14 cellular contexts compared by ENCODE assay signal in the genomic region with DNA sequence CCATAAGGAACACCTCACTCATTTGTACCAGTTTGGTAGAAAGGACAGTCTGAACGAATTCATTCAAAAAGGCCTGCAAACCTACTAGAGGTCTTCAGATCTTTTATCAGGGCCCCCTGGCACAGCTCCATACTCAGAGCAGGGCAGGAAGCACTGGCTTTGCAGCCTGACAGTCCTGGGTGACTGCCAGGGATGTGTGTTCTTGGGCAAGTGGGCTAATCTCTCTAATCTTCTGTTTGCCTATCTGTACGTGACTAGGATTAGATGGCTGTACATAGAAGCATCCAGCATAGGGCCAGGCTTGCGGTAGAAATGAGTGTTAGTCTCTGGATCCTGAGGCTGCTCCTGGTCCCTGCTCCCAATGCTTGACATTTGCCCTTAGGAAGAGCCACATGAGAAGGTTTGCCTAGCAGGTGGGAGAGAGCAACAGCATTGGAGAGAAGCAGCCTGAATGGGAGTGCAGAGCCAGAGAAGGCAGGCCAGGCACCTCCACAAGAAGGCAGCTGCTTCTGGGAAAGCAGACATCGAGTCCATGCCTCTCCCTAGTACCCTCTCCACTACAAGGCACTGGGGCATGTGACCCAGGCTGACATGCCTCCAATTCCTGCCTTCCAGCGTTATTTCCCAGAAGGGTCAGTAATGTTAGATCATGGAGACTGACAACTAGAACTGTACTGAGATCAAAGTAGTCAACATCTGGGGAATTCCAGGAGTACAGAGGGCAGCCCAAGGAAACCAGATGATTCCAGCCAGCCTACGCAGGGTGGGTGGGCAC. TPM values are rescaled to one million over a fixed set of nuclear protein-coding genes. Genes with fewer than 3 reads are reported as not detected.
DNase-seq lines count a peak whose midpoint lies in the region; ATAC-seq and TF ChIP-seq lines count a peak whose summit lies in the region.
"Had no signal": no experiment of that assay in that cellular context is flagged by ENCODE, and none has a peak within 500 bp of the region (broad histone marks: within the 10 kb centered on the region; RNA-seq: fewer than 3 reads in every experiment).

No MANE protein-coding gene starts in this region.

- peak; percentile 42 for DNase-seq in activated T-cell treated with anti-CD3 and anti-CD28 coated beads, Interleukin-2, amount 50 U/mL, for 24 hours
- DNase-seq in activated T-cell treated with anti-CD3 and anti-CD28 coated beads, Interleukin-2, amount 50 U/mL, for 1 hour: no peak
- DNase-seq in LNCaP clone FGC (ENCODE audit: low read depth): peak; percentile 77
- no peak for DNase-seq in activated T-helper 2 cell treated with anti-CD3 and anti-CD28 coated beads, Interferon-gamma antibody, Interleukin-2, Interleukin-4, amounts not matched to agents 10 μg/mL and 5 μg/mL and 100 μg/mL, durations not matched to agents 14 hours and 24 hours and 36 hours (ENCODE audit: low spot score)
- peak; percentile 59 for DNase-seq in sigmoid colon
- DNase-seq: mammary epithelial cell, NCI-H2171, ovary had no signal

- peaks cover 66% of the 10 kb centered on the region for H3K4me1 Mint-ChIP-seq in activated T-cell treated with anti-CD3 and anti-CD28 coated beads, Interleukin-2, amount 50 U/mL, for 24 hours (ENCODE audit: low read depth)
- peaks cover 68% of the 10 kb centered on the region for H3K4me1 Mint-ChIP-seq in activated T-helper 2 cell treated with anti-CD3 and anti-CD28 coated beads, Interferon-gamma antibody, Interleukin-2, Interleukin-4, amounts not matched to agents 10 μg/mL and 5 μg/mL and 100 μg/mL, durations not matched to agents 14 hours and 24 hours and 36 hours (ENCODE audit: low read depth)

- ATAC-seq in GM19328 (IDR thresholded peaks at IDR 0.05; ENCODE audit: unreplicated experiment) (no peak), HG03039 (IDR thresholded peaks at IDR 0.05; ENCODE audit: unreplicated experiment) (no peak), HG02852 (IDR thresholded peaks at IDR 0.05; ENCODE audit: unreplicated experiment) (no peak)
- ATAC-seq: GM23338 had no signal

- intact Hi-C loops in activated T-helper 2 cell treated with anti-CD3 and anti-CD28 coated beads, Interferon-gamma antibody, Interleukin-2, Interleukin-4, amounts not matched to agents 10 μg/mL and 5 μg/mL and 100 μg/mL, durations not matched to agents 14 hours and 24 hours and 36 hours (cut with micrococcal nuclease): loop anchor here (2.0 to 10.0 kb wide), 3 partner anchors 77 to 430 kb away; partner anchors contain the start of gene CCR5
- intact Hi-C loops in sigmoid colon (cut with DNase I): no loop called here

- TF ChIP-seq POLR2A in sigmoid colon (IDR thresholded peaks at IDR 0.05): no peak

- H3K9me3 ChIP-seq in sigmoid colon: no peaks in the 10 kb centered on the region
- H3K9me3 ChIP-seq: ovary had no signal

- peaks cover 0 to 40% (median 14%) of the 10 kb centered on the region in 4 donors for H3K4me1 ChIP-seq in sigmoid colon

- peaks cover 16% of the 10 kb centered on the region for H3K27me3 Mint-ChIP-seq in activated T-cell treated with anti-CD3 and anti-CD28 coated beads, Interleukin-2, amount 50 U/mL, for 24 hours
- no peaks in the 10 kb centered on the region for H3K27me3 Mint-ChIP-seq in activated T-helper 2 cell treated with anti-CD3 and anti-CD28 coated beads, Interferon-gamma antibody, Interleukin-2, Interleukin-4, amounts not matched to agents 10 μg/mL and 5 μg/mL and 100 μg/mL, durations not matched to agents 14 hours and 24 hours and 36 hours (ENCODE audit: low read depth)

- no peak overlapping the region for H3K4me3 ChIP-seq in LNCaP clone FGC (ENCODE audit: low read depth, low read length)
- H3K4me3 ChIP-seq in sigmoid colon: no peak overlapping the region
- H3K4me3 ChIP-seq: GM23338, ovary had no signal

- TF ChIP-seq EP300 in sigmoid colon (IDR thresholded peaks at IDR 0.05): no peak

- WGBS in sigmoid colon, 2 donors: 65 to 74% methylated on average over 6 of the region's 6 CpGs

- TF ChIP-seq CTCF in LNCaP clone FGC (IDR thresholded peaks at IDR 0.05; ENCODE audit: control insufficient read depth, extremely low read depth, insufficient read depth) (no peak), sigmoid colon (IDR thresholded peaks at IDR 0.05) (no peak)

- H3K4me3 Mint-ChIP-seq in activated T-cell treated with anti-CD3 and anti-CD28 coated beads, Interleukin-2, amount 50 U/mL, for 24 hours: no peak overlapping the region
- H3K4me3 Mint-ChIP-seq in activated T-helper 2 cell treated with anti-CD3 and anti-CD28 coated beads, Interferon-gamma antibody, Interleukin-2, Interleukin-4, amounts not matched to agents 10 μg/mL and 5 μg/mL and 100 μg/mL, durations not matched to agents 14 hours and 24 hours and 36 hours (ENCODE audit: low read depth): no peak overlapping the region
- H3K4me3 Mint-ChIP-seq: GM23338 had no signal

- H3K27ac Mint-ChIP-seq in activated T-cell treated with anti-CD3 and anti-CD28 coated beads, Interleukin-2, amount 50 U/mL, for 24 hours: peak overlapping the region; percentile 44
- H3K27ac Mint-ChIP-seq in activated T-helper 2 cell treated with anti-CD3 and anti-CD28 coated beads, Interferon-gamma antibody, Interleukin-2, Interleukin-4, amounts not matched to agents 10 μg/mL and 5 μg/mL and 100 μg/mL, durations not matched to agents 14 hours and 24 hours and 36 hours: peak overlapping the region; percentile 82
- H3K27ac Mint-ChIP-seq: GM23338 had no signal

- peaks cover 0 to 29% (median 15%) of the 10 kb centered on the region in 4 donors for H3K36me3 ChIP-seq in sigmoid colon
- H3K36me3 ChIP-seq: ovary had no signal

- H3K27me3 ChIP-seq in sigmoid colon: no peaks in the 10 kb centered on the region
- H3K27me3 ChIP-seq: ovary had no signal

- peaks cover 51% of the 10 kb centered on the region for H3K36me3 Mint-ChIP-seq in activated T-cell treated with anti-CD3 and anti-CD28 coated beads, Interleukin-2, amount 50 U/mL, for 24 hours (ENCODE audit: low read depth)
- peaks cover 78% of the 10 kb centered on the region for H3K36me3 Mint-ChIP-seq in activated T-helper 2 cell treated with anti-CD3 and anti-CD28 coated beads, Interferon-gamma antibody, Interleukin-2, Interleukin-4, amounts not matched to agents 10 μg/mL and 5 μg/mL and 100 μg/mL, durations not matched to agents 14 hours and 24 hours and 36 hours (ENCODE audit: low read depth)

- H3K9me3 Mint-ChIP-seq in activated T-cell treated with anti-CD3 and anti-CD28 coated beads, Interleukin-2, amount 50 U/mL, for 24 hours: no peaks in the 10 kb centered on the region
- H3K9me3 Mint-ChIP-seq in activated T-helper 2 cell treated with anti-CD3 and anti-CD28 coated beads, Interferon-gamma antibody, Interleukin-2, Interleukin-4, amounts not matched to agents 10 μg/mL and 5 μg/mL and 100 μg/mL, durations not matched to agents 14 hours and 24 hours and 36 hours: peaks cover 3% of the 10 kb centered on the region
- H3K9me3 Mint-ChIP-seq: GM23338 had no signal

- no peak overlapping the region for H3K27ac ChIP-seq in sigmoid colon
- H3K27ac ChIP-seq: ovary had no signal

RNA-seq across cellular contexts. Expression of gene CXCR6, which starts 1.0 kb away (rescaled TPM):
- 9.3 and 10.7 TPM in 2 replicates for total RNA-seq in activated T-helper 2 cell treated with anti-CD3 and anti-CD28 coated beads, Interferon-gamma antibody, Interleukin-2, Interleukin-4, amounts not matched to agents 10 μg/mL and 5 μg/mL and 100 μg/mL, durations not matched to agents 14 hours and 24 hours and 36 hours
- under 1 TPM in 3 of 4 donors, not detected in 1; 0.36 to 0.95 (median 0.49) TPM for total RNA-seq in sigmoid colon
- 1 to 10 TPM in 1 of 3 donors, not detected in 2; 3.3 TPM for polyA plus RNA-seq in sigmoid colon
- total RNA-seq: Daoy, GM23338, M059J, mammary epithelial cell had no signal
- polyA plus RNA-seq: mammary epithelial cell had no signal

RNA-seq across cellular contexts. Expression of gene FYCO1, which starts 53.4 kb away (rescaled TPM):
- 19.6 and 20.2 TPM in 2 replicates for total RNA-seq in activated T-helper 2 cell treated with anti-CD3 and anti-CD28 coated beads, Interferon-gamma antibody, Interleukin-2, Interleukin-4, amounts not matched to agents 10 μg/mL and 5 μg/mL and 100 μg/mL, durations not matched to agents 14 hours and 24 hours and 36 hours
- 100 to 1,000 TPM in 1 of 4 donors, 10 to 100 TPM in 3; 72.1 to 115 (median 79.2) TPM for total RNA-seq in sigmoid colon
- polyA plus RNA-seq in sigmoid colon: 10 to 100 TPM in 1 of 3 donors, 1 to 10 TPM in 2; 8.4 to 15.0 (median 9.9) TPM

RNA-seq across cellular contexts. Expression of gene CCR9, which starts 55.9 kb away (rescaled TPM):
- not detected in 2 replicates for total RNA-seq in activated T-helper 2 cell treated with anti-CD3 and anti-CD28 coated beads, Interferon-gamma antibody, Interleukin-2, Interleukin-4, amounts not matched to agents 10 μg/mL and 5 μg/mL and 100 μg/mL, durations not matched to agents 14 hours and 24 hours and 36 hours
- total RNA-seq in sigmoid colon: not detected
- under 1 TPM in 1 of 3 donors, not detected in 2; 0.55 TPM for polyA plus RNA-seq in sigmoid colon
- total RNA-seq: Daoy, GM23338, M059J, mammary epithelial cell had no signal
- polyA plus RNA-seq: GM23338, mammary epithelial cell had no signal

Comparison
In these comparisons a context has a peak if more than half of its experiments do, and no peak if none do; other contexts are left out.
1. DNase-seq: peak in activated T-cell treated with anti-CD3 and anti-CD28 coated beads, Interleukin-2, amount 50 U/mL, for 24 hours (single experiment), LNCaP clone FGC (single experiment) and sigmoid colon (single experiment); none in activated T-cell treated with anti-CD3 and anti-CD28 coated beads, Interleukin-2, amount 50 U/mL, for 1 hour (single experiment) and activated T-helper 2 cell treated with anti-CD3 and anti-CD28 coated beads, Interferon-gamma antibody, Interleukin-2, Interleukin-4, amounts not matched to agents 10 μg/mL and 5 μg/mL and 100 μg/mL, durations not matched to agents 14 hours and 24 hours and 36 hours (single experiment).